ENCODE assay signal across 8 cellular contexts in the genomic region with DNA sequence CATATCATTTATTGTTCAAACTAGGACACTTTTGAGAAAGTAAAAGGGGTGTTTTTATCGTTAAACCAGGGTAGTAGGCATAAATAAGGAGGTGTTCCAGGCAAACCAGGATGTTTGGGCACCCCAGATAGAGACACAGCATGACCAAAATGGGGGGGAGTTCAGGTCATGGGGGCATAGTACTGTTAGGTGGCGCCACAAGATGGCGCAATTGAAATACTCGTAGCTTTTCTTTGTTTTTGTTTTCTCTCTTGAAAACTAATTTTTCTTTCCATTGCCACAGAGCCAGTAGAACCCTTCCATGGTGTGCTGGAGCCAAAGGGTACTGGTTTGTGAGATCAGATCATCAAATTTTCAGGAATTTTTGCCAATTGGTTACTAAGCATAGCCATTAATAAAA.
DNase-seq lines count a peak whose midpoint lies in the region; ATAC-seq, FAIRE-seq and TF ChIP-seq lines count a peak whose summit lies in the region.

No MANE protein-coding gene starts in this region.

- peak; percentile 76 for FAIRE-seq in GM12891 (lab: Jason Lieb, UNC)

- DNase-seq in AG04449 (ENCODE audit: low read depth, low spot score) (no peak), GM12891 (ENCODE audit: insufficient read length, low spot score) (no peak), NOMO-1 treated with dmso at 0.1 percent for 144 hours (lab: John Stamatoyannopoulos, UW; ENCODE audit: unreplicated experiment) (peak; percentile 24), astrocyte of the hippocampus (ENCODE audit: low read depth, low spot score) (peak; percentile 38), left kidney (ENCODE audit: low read depth, low spot score) (peak; percentile 24), AG08396 (ENCODE audit: low spot score) (no peak), putamen (ENCODE audit: low spot score) (no peak)

- POLR2A ChIA-PET in AG04449 (lab: Yijun Ruan, JAX), result no interaction called here

- ATAC-seq in GM19452 (IDR thresholded peaks at IDR 0.05; ENCODE audit: unreplicated experiment), result no peak

- TF ChIP-seq POLR2A in GM12891 (IDR thresholded peaks at IDR 0.05; ENCODE audit: low read depth, low read length), result no peak

- CTCF ChIA-PET in AG04449 (lab: Yijun Ruan, JAX), result interaction anchor here (0.8 to 1.3 kb wide), 4 partner anchors 159 to 453 kb away, joined by 3 read pairs; no protein-coding TSS in a partner anchor

- H3K4me3 ChIP-seq in AG04449 (ENCODE audit: low read depth, low read length), result no peak overlapping the region

- TF ChIP-seq CTCF in AG04449 (IDR thresholded peaks at IDR 0.05; ENCODE audit: insufficient read depth, low read length, missing control alignments), result peak; percentile 16

TF ChIP-seq in GM12891, 5 proteins besides CTCF, POLR2A, EP300 and RAD21:
- TF ChIP-seq SPI1 (IDR thresholded peaks at IDR 0.05; ENCODE audit: low read depth, low read length) (no peak), PAX5 (IDR thresholded peaks at IDR 0.05; ENCODE audit: insufficient read depth, low read length, severe bottlenecking) (no peak), TAF1 (IDR thresholded peaks at IDR 0.05; ENCODE audit: low read depth, low read length) (no peak), POLR2AphosphoS5 (IDR thresholded peaks at IDR 0.05; ENCODE audit: low read depth, low read length) (no peak), POU2F2 (IDR thresholded peaks at IDR 0.05; ENCODE audit: low read depth, low read length) (no peak)

Comparison
In these comparisons a context has a peak if more than half of its experiments do, and no peak if none do; other contexts are left out.
1. DNase-seq: peak in NOMO-1 treated with dmso at 0.1 percent for 144 hours (single experiment), astrocyte of the hippocampus (single experiment) and left kidney (single experiment); none in AG04449 (single experiment), GM12891 (single experiment), AG08396 (single experiment) and putamen (single experiment).